12 cellular contexts compared by ENCODE assay signal in the genomic region with DNA sequence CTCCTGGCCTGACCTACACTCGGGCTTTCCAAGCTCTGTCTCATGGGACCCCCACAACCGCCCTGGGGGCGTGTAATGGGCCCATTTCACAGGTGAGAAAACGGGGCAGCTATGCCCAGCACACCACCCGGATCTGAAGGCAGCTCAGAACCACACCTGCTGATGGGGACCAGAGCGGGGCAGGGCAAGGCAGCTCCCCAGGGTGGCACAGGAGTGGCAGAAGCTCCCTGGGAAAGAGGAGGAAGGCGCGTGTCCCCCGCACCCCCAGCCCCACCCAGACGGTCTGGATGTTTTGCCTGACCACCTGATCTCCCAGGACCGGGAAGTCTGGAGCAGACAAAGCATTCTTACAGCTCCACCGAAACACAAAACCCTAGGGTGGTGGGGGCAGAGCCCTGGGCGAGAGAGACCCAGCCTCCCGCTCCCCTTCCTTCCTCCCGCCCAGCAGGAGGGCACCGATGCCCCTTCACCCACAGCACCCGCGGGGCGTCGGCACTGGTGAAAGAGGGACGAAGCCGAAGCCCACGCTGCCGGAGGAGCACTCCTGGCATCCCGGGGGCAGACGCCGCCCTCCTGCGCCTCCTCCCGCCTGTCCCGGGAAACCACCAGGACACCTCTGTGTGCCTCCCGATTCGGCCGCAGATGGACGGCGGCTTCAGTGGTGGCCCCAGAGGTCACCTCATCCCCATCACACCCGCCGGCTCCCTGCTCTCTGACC. TPM values are rescaled to one million over a fixed set of nuclear protein-coding genes. Genes with fewer than 3 reads are reported as not detected.
DNase-seq lines count a peak whose midpoint lies in the region; ATAC-seq and TF ChIP-seq lines count a peak whose summit lies in the region.
"Had no signal": no experiment of that assay in that cellular context is flagged by ENCODE, and none has a peak within 500 bp of the region (broad histone marks: within the 10 kb centered on the region; RNA-seq: fewer than 3 reads in every experiment).

No MANE protein-coding gene starts in this region.

- no peaks in the 10 kb centered on the region for H3K27me3 ChIP-seq in mesenchymal stem cell (ENCODE audit: control insufficient read depth in 1 of 2, insufficient read depth in 1 of 2, low read length in 2 of 2)
- H3K27me3 ChIP-seq: ascending aorta had no signal

- no peak overlapping the region for H3K4me2 ChIP-seq in mesenchymal stem cell (ENCODE audit: low read length, poor library complexity, severe bottlenecking)

- H2BK15ac ChIP-seq in mesenchymal stem cell (ENCODE audit: low read depth, poor library complexity, severe bottlenecking), result no peak overlapping the region

- intact Hi-C loops in left colon (cut with DNase I, micrococcal nuclease), result no loop called here

- H3K4me3 Mint-ChIP-seq in activated T-helper 17 cell treated with anti-CD3 and anti-CD28 coated beads, Interleukin-2, amount 50 U/mL, for 72 hours, result peak overlapping the region; percentile 16

- no peak overlapping the region for H4K91ac ChIP-seq in mesenchymal stem cell (ENCODE audit: low read length)

- peak overlapping the region in 1 of 2 experiments; percentile 6 for H2BK12ac ChIP-seq in mesenchymal stem cell (ENCODE audit: low read length in 2 of 2)

- H3K4me1 ChIP-seq in HEK293 (ENCODE audit: control insufficient read depth, insufficient read depth, low read length) (0 out of 2 replicates have a peak, but pooled peaks cover 4% of the 10 kb centered on the region), mesenchymal stem cell (ENCODE audit: control insufficient read depth, insufficient read depth, low read depth, low read length) (peaks cover 62% of the 10 kb centered on the region)

- peaks cover 0 to 10% of the 10 kb centered on the region in 2 experiments; a peak in 1 of 3 replicates for H3K36me3 ChIP-seq in HEK293 (ENCODE audit: control insufficient read depth in 2 of 2, insufficient read depth in 1 of 2, low read length in 2 of 2)
- H3K36me3 ChIP-seq in mesenchymal stem cell (ENCODE audit: control insufficient read depth in 1 of 2, insufficient read depth in 2 of 2, low read depth in 1 of 2, low read length in 2 of 2), result peaks cover 0 to 72% of the 10 kb centered on the region in 2 experiments

- no peak for ATAC-seq in activated T-helper 17 cell treated with anti-CD3 and anti-CD28 coated beads, Interleukin-2, amount 50 U/mL, for 72 hours (replicated peaks)
- ATAC-seq in left colon (peak; percentile 12), left lobe of liver (no peak)

- DNase-seq in left colon, result peak; percentile 56 to 73
- no peak for DNase-seq in DMS114 treated with DMSO at 0.1 percent for 48 hours (lab: John Stamatoyannopoulos, UW; ENCODE audit: unreplicated experiment)
- DNase-seq in left lobe of liver (ENCODE audit: low spot score), result no peak
- DNase-seq in mesenchymal stem cell, result no peak
- DNase-seq: Caco-2, NCI-H1105 treated with DMSO at 0.1 percent for 48 hours, NCI-H69, SHP77 had no signal

- 91% methylated on average over 35 of the region's 37 CpGs for WGBS in mesenchymal stem cell

- H3K9me3 ChIP-seq in HEK293 (ENCODE audit: control insufficient read depth, insufficient read depth, low read depth, low read length) (no peaks in the 10 kb centered on the region), mesenchymal stem cell (ENCODE audit: control insufficient read depth, low read length) (no peaks in the 10 kb centered on the region)
- H3K9me3 ChIP-seq: ascending aorta, Caco-2 had no signal

- peak overlapping the region in 1 of 2 experiments; percentile 27 for H3K4ac ChIP-seq in mesenchymal stem cell (ENCODE audit: low read depth in 1 of 2, low read length in 2 of 2)

- H3K4me1 Mint-ChIP-seq in activated T-helper 17 cell treated with anti-CD3 and anti-CD28 coated beads, Interleukin-2, amount 50 U/mL, for 72 hours, result peaks cover 4% of the 10 kb centered on the region

- peaks cover 71% of the 10 kb centered on the region for H3K79me1 ChIP-seq in mesenchymal stem cell (replicated peaks; ENCODE audit: low read length, poor library complexity, severe bottlenecking)

- H3K36me3 Mint-ChIP-seq in activated T-helper 17 cell treated with anti-CD3 and anti-CD28 coated beads, Interleukin-2, amount 50 U/mL, for 72 hours (ENCODE audit: low read depth), result peaks cover 12% of the 10 kb centered on the region

- H3K14ac ChIP-seq in mesenchymal stem cell (ENCODE audit: low read length in 2 of 2), result no peak overlapping the region

- H3K4me3 ChIP-seq in HEK293 (ENCODE audit: low read depth, low read length) (no peak overlapping the region), skin epidermis (no peak overlapping the region), mesenchymal stem cell (ENCODE audit: insufficient read depth in 1 of 2, low read depth in 1 of 2, low read length in 2 of 2) (no peak overlapping the region)
- H3K4me3 ChIP-seq: ascending aorta had no signal

- TF ChIP-seq CTCF in HEK293 (tag by site-specific recombination; IDR thresholded peaks at IDR 0.05), result no peak

- H2BK120ac ChIP-seq in mesenchymal stem cell (ENCODE audit: low read depth, low read length), result no peak overlapping the region

- H3K27ac Mint-ChIP-seq in activated T-helper 17 cell treated with anti-CD3 and anti-CD28 coated beads, Interleukin-2, amount 50 U/mL, for 72 hours, result peak overlapping the region; percentile 81

- CTCF ChIA-PET in HEK293 (lab: Yijun Ruan, JAX), result interaction anchor here (0.5 kb wide), 1 partner anchor 20 kb away, joined by 3 read pairs; no protein-coding TSS in a partner anchor

- H4K8ac ChIP-seq in mesenchymal stem cell (ENCODE audit: low read length), result no peak overlapping the region

- POLR2A ChIA-PET in HEK293 (lab: Yijun Ruan, JAX), result no interaction called here

- H2AFZ ChIP-seq in mesenchymal stem cell (ENCODE audit: low read depth, low read length), result no peak overlapping the region

- H3K9me3 Mint-ChIP-seq in activated T-helper 17 cell treated with anti-CD3 and anti-CD28 coated beads, Interleukin-2, amount 50 U/mL, for 72 hours, result no peaks in the 10 kb centered on the region

- peak overlapping the region in 1 of 2 experiments; percentile 9 for H3K23ac ChIP-seq in mesenchymal stem cell (ENCODE audit: low read length in 2 of 2)

- no peaks in the 10 kb centered on the region for H3K27me3 Mint-ChIP-seq in activated T-helper 17 cell treated with anti-CD3 and anti-CD28 coated beads, Interleukin-2, amount 50 U/mL, for 72 hours

- H2BK5ac ChIP-seq in mesenchymal stem cell (ENCODE audit: low read depth, low read length, poor library complexity, severe bottlenecking), result no peak overlapping the region

- no peak overlapping the region for H2AK5ac ChIP-seq in mesenchymal stem cell (ENCODE audit: low read length, severe bottlenecking)

- H3K27ac ChIP-seq in HEK293 (ENCODE audit: extremely low read depth, low read depth, low read length) (no peak overlapping the region), skin epidermis (peak overlapping the region in 14 of 21 experiments; percentile 5 to 92 (median 77)), mesenchymal stem cell (ENCODE audit: low read length, poor library complexity, severe bottlenecking) (no peak overlapping the region)
- H3K27ac ChIP-seq: ascending aorta had no signal

- H3K9ac ChIP-seq in mesenchymal stem cell (ENCODE audit: low read length), result no peak overlapping the region

- H3K18ac ChIP-seq in mesenchymal stem cell (ENCODE audit: low read depth in 1 of 2, low read length in 2 of 2), result no peak overlapping the region

TF ChIP-seq in HEK293, 187 proteins besides CTCF, POLR2A, EP300 and RAD21 (continues in another document):
- TF ChIP-seq BCL11B (tag by site-specific recombination; IDR thresholded peaks at IDR 0.05; ENCODE audit: low read depth) (peak; percentile 52; the same call in 1 of the 2 replicates), ZBTB48 (tag by site-specific recombination; IDR thresholded peaks at IDR 0.05) (no peak), ZBTB1 (tag by site-specific recombination; IDR thresholded peaks at IDR 0.05) (no peak), ZNF324 (tag by site-specific recombination; IDR thresholded peaks at IDR 0.05) (no peak), ZNF311 (tag by site-specific recombination; IDR thresholded peaks at IDR 0.05; ENCODE audit: borderline replicate concordance) (no peak), BCL11A (tag by site-specific recombination; IDR thresholded peaks at IDR 0.05; ENCODE audit: low read depth) (0 out of 2 replicates have a peak, but pooled peaks have one; percentile 26)
- TF ChIP-seq, protein P1, sequence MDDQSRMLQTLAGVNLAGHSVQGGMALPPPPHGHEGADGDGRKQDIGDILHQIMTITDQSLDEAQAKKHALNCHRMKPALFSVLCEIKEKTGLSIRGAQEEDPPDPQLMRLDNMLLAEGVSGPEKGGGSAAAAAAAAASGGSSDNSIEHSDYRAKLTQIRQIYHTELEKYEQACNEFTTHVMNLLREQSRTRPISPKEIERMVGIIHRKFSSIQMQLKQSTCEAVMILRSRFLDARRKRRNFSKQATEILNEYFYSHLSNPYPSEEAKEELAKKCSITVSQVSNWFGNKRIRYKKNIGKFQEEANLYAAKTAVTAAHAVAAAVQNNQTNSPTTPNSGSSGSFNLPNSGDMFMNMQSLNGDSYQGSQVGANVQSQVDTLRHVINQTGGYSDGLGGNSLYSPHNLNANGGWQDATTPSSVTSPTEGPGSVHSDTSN (CRISPR knock-in tag; IDR thresholded peaks at IDR 0.05), result no peak
- TF ChIP-seq, protein P2, sequence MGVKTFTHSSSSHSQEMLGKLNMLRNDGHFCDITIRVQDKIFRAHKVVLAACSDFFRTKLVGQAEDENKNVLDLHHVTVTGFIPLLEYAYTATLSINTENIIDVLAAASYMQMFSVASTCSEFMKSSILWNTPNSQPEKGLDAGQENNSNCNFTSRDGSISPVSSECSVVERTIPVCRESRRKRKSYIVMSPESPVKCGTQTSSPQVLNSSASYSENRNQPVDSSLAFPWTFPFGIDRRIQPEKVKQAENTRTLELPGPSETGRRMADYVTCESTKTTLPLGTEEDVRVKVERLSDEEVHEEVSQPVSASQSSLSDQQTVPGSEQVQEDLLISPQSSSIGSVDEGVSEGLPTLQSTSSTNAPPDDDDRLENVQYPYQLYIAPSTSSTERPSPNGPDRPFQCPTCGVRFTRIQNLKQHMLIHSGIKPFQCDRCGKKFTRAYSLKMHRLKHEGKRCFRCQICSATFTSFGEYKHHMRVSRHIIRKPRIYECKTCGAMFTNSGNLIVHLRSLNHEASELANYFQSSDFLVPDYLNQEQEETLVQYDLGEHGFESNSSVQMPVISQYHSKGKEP (tag by site-specific recombination; IDR thresholded peaks at IDR 0.05), result no peak

RNA-seq across cellular contexts. Expression of a gene that starts 14.5 kb away (rescaled TPM):
- total RNA-seq in activated T-helper 17 cell treated with anti-CD3 and anti-CD28 coated beads, Interleukin-2, amount 50 U/mL, for 72 hours, result 10 to 100 TPM; 63.8 to 65.9 TPM
- total RNA-seq in left colon (10 to 100 TPM; 49.5 to 72.2 TPM), left lobe of liver (31.9 TPM)
- polyA plus RNA-seq in mesenchymal stem cell (2013, experiment 1 of 2), result 15.4 TPM
- polyA plus RNA-seq in mesenchymal stem cell (2013, experiment 2 of 2), result 13.5 TPM

RNA-seq across cellular contexts. Expression of a gene that starts 48.5 kb away (rescaled TPM):
- 10 to 100 TPM; 56.0 to 85.3 TPM for total RNA-seq in activated T-helper 17 cell treated with anti-CD3 and anti-CD28 coated beads, Interleukin-2, amount 50 U/mL, for 72 hours
- total RNA-seq in left colon (10 to 100 TPM; 64.2 to 82.4 TPM), left lobe of liver (71.8 TPM)
- polyA plus RNA-seq in mesenchymal stem cell (2013, experiment 1 of 2), result 38.4 TPM
- 36.6 TPM for polyA plus RNA-seq in mesenchymal stem cell (2013, experiment 2 of 2)

Comparison
In these comparisons a context has a peak if more than half of its experiments do, and no peak if none do; other contexts are left out.
1. H3K27ac ChIP-seq: peak in skin epidermis (14 of 21); none in HEK293 (single experiment) and mesenchymal stem cell (single experiment).
2. DNase-seq: peak in left colon (2 of 2); none in DMS114 treated with DMSO at 0.1 percent for 48 hours (single experiment), left lobe of liver (single experiment) and mesenchymal stem cell (single experiment).